In genomic region chr1:201535778-201536245, GRCh38 we compare ENCODE assay signal across 1 cellular context.
TF ChIP-seq lines count a peak whose summit lies in the region.

No MANE protein-coding gene starts in this region.

TF ChIP-seq in HEK293, 187 proteins besides CTCF, POLR2A, EP300 and RAD21 (continued from another document):
- TF ChIP-seq ZNF513 (tag by site-specific recombination; IDR thresholded peaks at IDR 0.05): 0 out of 2 replicates have a peak, but pooled peaks have one; percentile 20
